ENCODE assay signal across 9 cellular contexts in genomic region chr1:16048573-16049189, GRCh38. TPM values are rescaled to one million over a fixed set of nuclear protein-coding genes. Genes with fewer than 3 reads are reported as not detected.
DNase-seq lines count a peak whose midpoint lies in the region; FAIRE-seq and TF ChIP-seq lines count a peak whose summit lies in the region.
"Had no signal": no experiment of that assay in that cellular context is flagged by ENCODE, and none has a peak within 500 bp of the region (broad histone marks: within the 10 kb centered on the region; RNA-seq: fewer than 3 reads in every experiment).

No MANE protein-coding gene starts in this region.

- H3K36me3 ChIP-seq in keratinocyte (ENCODE audit: control insufficient read depth in 2 of 2, extremely low read depth in 1 of 2, insufficient read depth in 2 of 2, low read length in 2 of 2) (no peaks in the 10 kb centered on the region), MG63 (no peaks in the 10 kb centered on the region)

- H3K79me2 ChIP-seq in keratinocyte (ENCODE audit: control insufficient read depth, insufficient read depth, low read length) = no peaks in the 10 kb centered on the region

- peak overlapping the region; percentile 64 for H3K4me2 ChIP-seq in keratinocyte (ENCODE audit: control insufficient read depth, extremely low read depth, insufficient read depth, low read depth, low read length)

- H3K27ac ChIP-seq in keratinocyte (ENCODE audit: control insufficient read depth, insufficient read depth, low read length) = no peak overlapping the region

- H3K9me3 ChIP-seq in keratinocyte (ENCODE audit: control insufficient read depth, low read depth, low read length) (no peaks in the 10 kb centered on the region), MG63 (no peaks in the 10 kb centered on the region)

- H3K4me3 Mint-ChIP-seq in brain = peak overlapping the region in 4 of 5 experiments; percentile 59 to 75 (median 66)

- TF ChIP-seq CTCF in brain (conservative IDR thresholded peaks at IDR 0.05) (peak in 1 of 2 experiments; percentile 40), keratinocyte (optimal IDR thresholded peaks at IDR 0.05 in 1 of 3, IDR thresholded peaks at IDR 0.05 in 1 of 3, conservative IDR thresholded peaks at IDR 0.05 in 1 of 3; ENCODE audit: extremely low read depth in 1 of 3, insufficient read depth in 2 of 3, low read length in 3 of 3) (no peak)

- no peaks in the 10 kb centered on the region for H3K36me3 Mint-ChIP-seq in brain

- peak; percentile 74 for DNase-seq in EL
- DNase-seq in NCI-H82 treated with DMSO at 0.1 percent for 48 hours (lab: John Stamatoyannopoulos, UW; ENCODE audit: unreplicated experiment) = peak; percentile 80
- DNase-seq in keratinocyte (ENCODE audit: low read depth, low spot score) = no peak
- DNase-seq in stimulated activated CD8-positive, alpha-beta memory T cell treated with anti-CD3 and anti-CD28 coated beads, Interleukin-12 subunit alpha, Interleukin-12 subunit beta, amount 100 ng/mL, for 24 hours (ENCODE audit: extremely low read depth) = peak; percentile 16
- DNase-seq in SW 1271 (lab: John Stamatoyannopoulos, UW) = no peak
- DNase-seq in MG63 = no peak
- DNase-seq in hippocampal formation (lab: John Stamatoyannopoulos, UW) = no peak

- H3K27me3 Mint-ChIP-seq in brain = peaks cover 3% of the 10 kb centered on the region

- H3K27me3 ChIP-seq in keratinocyte (ENCODE audit: control insufficient read depth, extremely low read depth, insufficient read depth, low read length) (no peaks in the 10 kb centered on the region), MG63 (no peaks in the 10 kb centered on the region)

- H3K9ac ChIP-seq in keratinocyte (ENCODE audit: control insufficient read depth, extremely low read depth, insufficient read depth, low read length) = no peak overlapping the region

- no peak for FAIRE-seq in keratinocyte (lab: Jason Lieb, UNC)

- peaks cover 2% of the 10 kb centered on the region for H3K4me1 ChIP-seq in keratinocyte (ENCODE audit: control insufficient read depth, extremely low read depth, insufficient read depth, low read length)

- peaks cover 22% of the 10 kb centered on the region for H3K4me1 Mint-ChIP-seq in brain

- no peaks in the 10 kb centered on the region for H3K9me3 Mint-ChIP-seq in brain

- no peaks in the 10 kb centered on the region for H4K20me1 ChIP-seq in keratinocyte (ENCODE audit: control insufficient read depth, extremely low read depth, insufficient read depth, low read length)

- H3K4me3 ChIP-seq in keratinocyte (ENCODE audit: control insufficient read depth in 2 of 3, extremely low read depth in 1 of 3, insufficient read depth in 2 of 3, low read depth in 1 of 3, low read length in 3 of 3) (peak overlapping the region; percentile 27 to 35 (median 33)), MG63 (no peak overlapping the region)

- peak overlapping the region; percentile 53 for H2AFZ ChIP-seq in keratinocyte (ENCODE audit: control insufficient read depth, low read length)

- H3K27ac Mint-ChIP-seq in brain = no peak overlapping the region

- no peaks in the 10 kb centered on the region for H3K9me1 ChIP-seq in keratinocyte (ENCODE audit: control insufficient read depth, extremely low read depth, insufficient read depth, low read length)

- dilution Hi-C loops in keratinocyte (cut with MboI; ENCODE audit: extremely low pct_ligation_motif_present, low sequenced_read_pairs) = no loop called here

RNA-seq across cellular contexts. Expression of gene CLCNKB, which starts 5.1 kb away (rescaled TPM):
- 0.44 TPM for polyA plus RNA-seq in brain (ENCODE audit: insufficient read depth, low read depth, low replicate concordance)
- 0.10 TPM in 1 of 3 replicates, not detected in the others for polyA plus RNA-seq in keratinocyte
- polyA plus RNA-seq in keratinocyte (2011; ENCODE audit: low read depth) = not detected
- polyA plus RNA-seq in keratinocyte (2011; cell fraction: cytosol; rRNA removed) = 0.05 TPM in 1 of 2 replicates, not detected in the other
- polyA plus RNA-seq in keratinocyte (2011; cell fraction: nucleus; rRNA removed) = not detected in 2 replicates
- not detected in 2 replicates for polyA plus RNA-seq in keratinocyte (2012; ENCODE audit: low replicate concordance)
- 0.16 TPM in 1 of 3 replicates, not detected in the others for polyA minus RNA-seq in keratinocyte
- polyA minus RNA-seq in keratinocyte (2011; cell fraction: cytosol; rRNA and poly(A)+ RNA removed) = not detected
- not detected in 2 replicates for polyA minus RNA-seq in keratinocyte (2011; cell fraction: nucleus; rRNA and poly(A)+ RNA removed)
- not detected in 2 replicates for total RNA-seq in MG63 (2014; rRNA removed; shearing (Covaris generic); ENCODE audit: low replicate concordance)
- total RNA-seq: lung microvascular endothelial cell had no signal

RNA-seq across cellular contexts. Expression of gene FAM131C, which starts 24.8 kb away (rescaled TPM):
- polyA plus RNA-seq in brain (ENCODE audit: insufficient read depth, low read depth, low replicate concordance) = 6.3 TPM
- 0.31 to 0.64 TPM (median 0.56 TPM) in 3 replicates for polyA plus RNA-seq in keratinocyte
- not detected for polyA plus RNA-seq in keratinocyte (2011; ENCODE audit: low read depth)
- 0.98 and 2.3 TPM in 2 replicates for polyA plus RNA-seq in keratinocyte (2011; cell fraction: cytosol; rRNA removed)
- 0.48 and 0.91 TPM in 2 replicates for polyA plus RNA-seq in keratinocyte (2011; cell fraction: nucleus; rRNA removed)
- 1.1 TPM in 2 replicates for polyA plus RNA-seq in keratinocyte (2012; ENCODE audit: low replicate concordance)
- polyA minus RNA-seq in keratinocyte = 0.35 to 1.8 TPM (median 1.6 TPM) in 3 replicates
- polyA minus RNA-seq in keratinocyte (2011; cell fraction: cytosol; rRNA and poly(A)+ RNA removed) = 7.3 TPM
- 0.63 TPM in 1 of 2 replicates, not detected in the other for polyA minus RNA-seq in keratinocyte (2011; cell fraction: nucleus; rRNA and poly(A)+ RNA removed)
- total RNA-seq in MG63 (2014; rRNA removed; shearing (Covaris generic); ENCODE audit: low replicate concordance) = 0.15 and 2.1 TPM in 2 replicates
- total RNA-seq: lung microvascular endothelial cell had no signal

RNA-seq across cellular contexts. Expression of gene CLCNKA, which starts 26.8 kb away (rescaled TPM):
- polyA plus RNA-seq in brain (ENCODE audit: insufficient read depth, low read depth, low replicate concordance) (0.17 TPM), keratinocyte (not detected in 3 replicates)
- not detected for polyA plus RNA-seq in keratinocyte (2011; ENCODE audit: low read depth)
- polyA plus RNA-seq in keratinocyte (2011; cell fraction: cytosol; rRNA removed) = not detected in 2 replicates
- polyA plus RNA-seq in keratinocyte (2011; cell fraction: nucleus; rRNA removed) = not detected in 2 replicates
- polyA plus RNA-seq in keratinocyte (2012; ENCODE audit: low replicate concordance) = not detected in 2 replicates
- not detected in 3 replicates for polyA minus RNA-seq in keratinocyte
- polyA minus RNA-seq in keratinocyte (2011; cell fraction: cytosol; rRNA and poly(A)+ RNA removed) = not detected
- polyA minus RNA-seq in keratinocyte (2011; cell fraction: nucleus; rRNA and poly(A)+ RNA removed) = not detected in 2 replicates
- total RNA-seq in MG63 (2014; rRNA removed; shearing (Covaris generic); ENCODE audit: low replicate concordance) = not detected in 2 replicates
- total RNA-seq: lung microvascular endothelial cell had no signal

RNA-seq across cellular contexts. Expression of gene HSPB7, which starts 30.8 kb away (rescaled TPM):
- 1.5 TPM for polyA plus RNA-seq in brain (ENCODE audit: insufficient read depth, low read depth, low replicate concordance)
- 0.03 to 0.05 TPM in 2 of 3 replicates, not detected in the other for polyA plus RNA-seq in keratinocyte
- polyA plus RNA-seq in keratinocyte (2011; ENCODE audit: low read depth) = not detected
- polyA plus RNA-seq in keratinocyte (2011; cell fraction: cytosol; rRNA removed) = not detected in 2 replicates
- not detected in 2 replicates for polyA plus RNA-seq in keratinocyte (2011; cell fraction: nucleus; rRNA removed)
- polyA plus RNA-seq in keratinocyte (2012; ENCODE audit: low replicate concordance) = not detected in 2 replicates
- polyA minus RNA-seq in keratinocyte = 0.46 TPM in 1 of 3 replicates, not detected in the others
- not detected for polyA minus RNA-seq in keratinocyte (2011; cell fraction: cytosol; rRNA and poly(A)+ RNA removed)
- polyA minus RNA-seq in keratinocyte (2011; cell fraction: nucleus; rRNA and poly(A)+ RNA removed) = not detected in 2 replicates
- total RNA-seq in MG63 (2014; rRNA removed; shearing (Covaris generic); ENCODE audit: low replicate concordance) = 1.9 and 4.5 TPM in 2 replicates
- total RNA-seq: lung microvascular endothelial cell had no signal

RNA-seq across cellular contexts. Expression of gene SRARP, which starts 44.6 kb away (rescaled TPM):
- polyA plus RNA-seq in brain (ENCODE audit: insufficient read depth, low read depth, low replicate concordance) (5.6 TPM), keratinocyte (not detected in 3 replicates)
- not detected for polyA plus RNA-seq in keratinocyte (2011; ENCODE audit: low read depth)
- polyA plus RNA-seq in keratinocyte (2011; cell fraction: cytosol; rRNA removed) = not detected in 2 replicates
- not detected in 2 replicates for polyA plus RNA-seq in keratinocyte (2011; cell fraction: nucleus; rRNA removed)
- polyA plus RNA-seq in keratinocyte (2012; ENCODE audit: low replicate concordance) = not detected in 2 replicates
- 0.06 to 0.13 TPM in 2 of 3 replicates, not detected in the other for polyA minus RNA-seq in keratinocyte
- polyA minus RNA-seq in keratinocyte (2011; cell fraction: cytosol; rRNA and poly(A)+ RNA removed) = not detected
- not detected in 2 replicates for polyA minus RNA-seq in keratinocyte (2011; cell fraction: nucleus; rRNA and poly(A)+ RNA removed)
- not detected in 2 replicates for total RNA-seq in MG63 (2014; rRNA removed; shearing (Covaris generic); ENCODE audit: low replicate concordance)

Comparison
In these comparisons a context has a peak if more than half of its experiments do, and no peak if none do; other contexts are left out.
1. DNase-seq: peak in EL (single experiment), NCI-H82 treated with DMSO at 0.1 percent for 48 hours (single experiment) and stimulated activated CD8-positive, alpha-beta memory T cell treated with anti-CD3 and anti-CD28 coated beads, Interleukin-12 subunit alpha, Interleukin-12 subunit beta, amount 100 ng/mL, for 24 hours (single experiment); none in keratinocyte (single experiment), SW 1271 (0 of 2), MG63 (single experiment) and hippocampal formation (0 of 2).